In genomic region chr6:106056060-106056737, GRCh38 we compare ENCODE assay signal across 15 cellular contexts. TPM values are rescaled to one million over a fixed set of nuclear protein-coding genes. Genes with fewer than 3 reads are reported as not detected.
A peak's percentile ranks its signal among the peaks of the same experiment; 100 is the strongest.
DNase-seq lines count a peak whose midpoint lies in the region; ATAC-seq and TF ChIP-seq lines count a peak whose summit lies in the region.
"Had no signal": no experiment of that assay in that cellular context is flagged by ENCODE, and none has a peak within 500 bp of the region (broad histone marks: within the 10 kb centered on the region; RNA-seq: fewer than 3 reads in every experiment).

No MANE protein-coding gene starts in this region.

- no peaks in the 10 kb centered on the region for H3K9me3 Mint-ChIP-seq in activated naive CD4-positive, alpha-beta T cell treated with anti-CD3 and anti-CD28 coated beads, Interleukin-2, amount 10 ng/mL, durations not matched to agents 7 days and 5 days

- intact Hi-C loops in prostate gland (cut with DNase I): no loop called here

- no peaks in the 10 kb centered on the region for H3K27me3 ChIP-seq in prostate gland (replicated peaks; ENCODE audit: insufficient read depth)
- H3K27me3 ChIP-seq: breast epithelium had no signal

- peaks cover 3% of the 10 kb centered on the region for H3K27me3 Mint-ChIP-seq in activated naive CD4-positive, alpha-beta T cell treated with anti-CD3 and anti-CD28 coated beads, Interleukin-2, amount 10 ng/mL, durations not matched to agents 7 days and 5 days

- no peaks in the 10 kb centered on the region for H3K9me3 ChIP-seq in prostate gland
- H3K9me3 ChIP-seq: breast epithelium had no signal

- H3K4me3 ChIP-seq in prostate gland: no peak overlapping the region
- H3K4me3 ChIP-seq: breast epithelium, skin epidermis had no signal

- H3K27ac ChIP-seq in prostate gland: peak overlapping the region; percentile 12 to 62
- H3K27ac ChIP-seq: breast epithelium, KMS-11, parathyroid adenoma had no signal

- H3K27ac Mint-ChIP-seq in activated naive CD4-positive, alpha-beta T cell treated with anti-CD3 and anti-CD28 coated beads, Interleukin-2, amount 10 ng/mL, durations not matched to agents 7 days and 5 days: peak overlapping the region; percentile 0

- H3K4me1 Mint-ChIP-seq in activated naive CD4-positive, alpha-beta T cell treated with anti-CD3 and anti-CD28 coated beads, Interleukin-2, amount 10 ng/mL, durations not matched to agents 7 days and 5 days: peaks cover 39% of the 10 kb centered on the region

- peak; percentile 27 for DNase-seq in activated naive CD4-positive, alpha-beta T cell treated with anti-CD3 and anti-CD28 coated beads, Interleukin-2, amount 10 ng/mL, durations not matched to agents 7 days and 5 days
- no peak for DNase-seq in activated naive CD4-positive, alpha-beta T cell (lab: John Stamatoyannopoulos, UW)
- peak; percentile 41 for DNase-seq in LoVo (ENCODE audit: low spot score)
- peak; percentile 57 for DNase-seq in central memory CD4-positive, alpha-beta T cell
- DNase-seq in prostate gland (ENCODE audit: low spot score): no peak
- no peak for DNase-seq in UCSD-AML1 (lab: John Stamatoyannopoulos, UW; ENCODE audit: unreplicated experiment)
- no peak for DNase-seq in activated gamma-delta T cell treated with Interleukin-2 at 50 U/mL for 16 hours
- DNase-seq: activated T-cell treated with anti-CD3 and anti-CD28 coated beads for 4 hours, NCI-H2227 treated with DMSO at 0.1 percent for 48 hours had no signal

- peaks cover 6% of the 10 kb centered on the region for H3K36me3 Mint-ChIP-seq in activated naive CD4-positive, alpha-beta T cell treated with anti-CD3 and anti-CD28 coated beads, Interleukin-2, amount 10 ng/mL, durations not matched to agents 7 days and 5 days

- ATAC-seq in GM18511 (IDR thresholded peaks at IDR 0.05; ENCODE audit: unreplicated experiment): no peak
- ATAC-seq: activated CD4-positive, CD25-positive, alpha-beta regulatory T cell treated with anti-CD3 and anti-CD28 coated beads, Interleukin-2, amount 50 U/mL, for 24 hours had no signal

- H3K4me1 ChIP-seq in prostate gland (replicated peaks): no peaks in the 10 kb centered on the region
- H3K4me1 ChIP-seq: breast epithelium, parathyroid adenoma had no signal

- no peak for TF ChIP-seq POLR2A in prostate gland (IDR thresholded peaks at IDR 0.05)

- no peak for TF ChIP-seq CTCF in prostate gland (IDR thresholded peaks at IDR 0.05)

- 59% methylated on average over 5 of the region's 5 CpGs for WGBS in prostate gland

- no peak overlapping the region for H3K4me3 Mint-ChIP-seq in activated naive CD4-positive, alpha-beta T cell treated with anti-CD3 and anti-CD28 coated beads, Interleukin-2, amount 10 ng/mL, durations not matched to agents 7 days and 5 days

- CTCF ChIA-PET in activated naive CD4-positive, alpha-beta T cell treated with anti-CD3 and anti-CD28 coated beads, Interleukin-2, amount 10 ng/mL, durations not matched to agents 7 days and 5 days (lab: Charles Lee): interaction anchor here (0.7 kb wide), 1 partner anchor 625 kb away, joined by 4 read pairs; no protein-coding TSS in a partner anchor

- H3K36me3 ChIP-seq in prostate gland: no peaks in the 10 kb centered on the region
- H3K36me3 ChIP-seq: breast epithelium had no signal

RNA-seq across cellular contexts. Expression of gene PRDM1, which starts 29.9 kb away (rescaled TPM):
- 1 to 10 TPM; 3.5 TPM for total RNA-seq in prostate gland

Comparison
In these comparisons a context has a peak if more than half of its experiments do, and no peak if none do; other contexts are left out.
1. DNase-seq: peak in activated naive CD4-positive, alpha-beta T cell treated with anti-CD3 and anti-CD28 coated beads, Interleukin-2, amount 10 ng/mL, durations not matched to agents 7 days and 5 days (single experiment), LoVo (single experiment) and central memory CD4-positive, alpha-beta T cell (single experiment); none in activated naive CD4-positive, alpha-beta T cell (0 of 4), prostate gland (single experiment), UCSD-AML1 (single experiment) and activated gamma-delta T cell treated with Interleukin-2 at 50 U/mL for 16 hours (single experiment).